ENCODE assay signal across 19 cellular contexts in genomic region chr10:24869354-24870016, GRCh38.
DNase-seq lines count a peak whose midpoint lies in the region; ATAC-seq and TF ChIP-seq lines count a peak whose summit lies in the region.
"Had no signal": no experiment of that assay in that cellular context is flagged by ENCODE, and none has a peak within 500 bp of the region (broad histone marks: within the 10 kb centered on the region; RNA-seq: fewer than 3 reads in every experiment).

No MANE protein-coding gene starts in this region.

- no peaks in the 10 kb centered on the region for H3K9me3 ChIP-seq in HEK293 (ENCODE audit: control insufficient read depth, insufficient read depth, low read depth, low read length)
- H3K9me3 ChIP-seq: ascending aorta, ovary, right lobe of liver, upper lobe of left lung had no signal

- no peak overlapping the region for H2AFZ ChIP-seq in ACC112 (ENCODE audit: low read length, unreplicated experiment)

- H3K4me1 ChIP-seq in ACC112 (ENCODE audit: control insufficient read depth, insufficient read depth, low read length, unreplicated experiment) (peaks cover 56% of the 10 kb centered on the region), HEK293 (ENCODE audit: control insufficient read depth, insufficient read depth, low read length) (peaks cover 4% of the 10 kb centered on the region)
- H3K4me1 ChIP-seq: right lobe of liver had no signal

- DNase-seq in fibroblast of peridontal ligament (ENCODE audit: extremely low read depth) (peak; percentile 34), cortex of kidney (lab: John Stamatoyannopoulos, UW) (no peak)
- no peak for DNase-seq in activated naive CD4-positive, alpha-beta T cell treated with anti-CD3 and anti-CD28 coated beads, Interleukin-2, amount 50 U/mL, for 16 hours
- DNase-seq: activated CD4-positive, alpha-beta memory T cell treated with anti-CD3 and anti-CD28 coated beads for 36 hours; activated naive CD4-positive, alpha-beta T cell treated with anti-CD3 and anti-CD28 coated beads for 36 hours; erythroblast; NCI-H1048; ovary; right lobe of liver; stimulated activated naive CD8-positive, alpha-beta T cell treated with anti-CD3 and anti-CD28 coated beads, Interleukin-15, amount 100 ng/mL, for 72 hours; SW 1271; upper lobe of left lung had no signal

- no peaks in the 10 kb centered on the region for H3K79me2 ChIP-seq in ACC112 (ENCODE audit: control insufficient read depth, insufficient read depth, low read length, unreplicated experiment)

- no peak for ATAC-seq in HG03196 (IDR thresholded peaks at IDR 0.05; ENCODE audit: unreplicated experiment)
- ATAC-seq in HG02678 (IDR thresholded peaks at IDR 0.05; ENCODE audit: unreplicated experiment): no peak
- ATAC-seq: right lobe of liver; stimulated activated naive CD8-positive, alpha-beta T cell treated with anti-CD3 and anti-CD28 coated beads, Interleukin-15, amount 100 ng/mL, for 72 hours had no signal

- H3K27ac ChIP-seq in ACC112 (ENCODE audit: low read depth, low read length) (peak overlapping the region; percentile 18; the same call in 1 of the 2 replicates), HEK293 (ENCODE audit: extremely low read depth, low read depth, low read length) (no peak overlapping the region), VCaP (peak overlapping the region; percentile 5; the same call in 1 of the 2 replicates)
- H3K27ac ChIP-seq: ascending aorta, HL-60, ovary, right lobe of liver, upper lobe of left lung had no signal

- CTCF ChIA-PET in HEK293 (lab: Yijun Ruan, JAX): no interaction called here

- TF ChIP-seq CTCF in HEK293 (tag by site-specific recombination; IDR thresholded peaks at IDR 0.05): no peak
- no peak for TF ChIP-seq CTCF in VCaP (conservative IDR thresholded peaks at IDR 0.05)

- H3K4me3 ChIP-seq in ACC112 (ENCODE audit: low read depth, low read length) (no peak overlapping the region), HEK293 (ENCODE audit: low read depth, low read length) (no peak overlapping the region)
- H3K4me3 ChIP-seq: ascending aorta, ovary, right lobe of liver, upper lobe of left lung had no signal

- no peaks in the 10 kb centered on the region for H3K27me3 ChIP-seq in ACC112 (ENCODE audit: insufficient read depth, low read length)
- H3K27me3 ChIP-seq: ascending aorta, ovary, right lobe of liver, upper lobe of left lung had no signal

- POLR2A ChIA-PET in HEK293 (lab: Yijun Ruan, JAX): no interaction called here

- H3K36me3 ChIP-seq in ACC112 (ENCODE audit: insufficient read depth, low read length) (no peaks in the 10 kb centered on the region), HEK293 (ENCODE audit: control insufficient read depth in 2 of 2, insufficient read depth in 1 of 2, low read length in 2 of 2) (no peaks in the 10 kb centered on the region)
- H3K36me3 ChIP-seq: ascending aorta, ovary, right lobe of liver, upper lobe of left lung had no signal

TF ChIP-seq in HEK293, 187 proteins besides CTCF, POLR2A, EP300 and RAD21:
- TF ChIP-seq KLF1 (tag by site-specific recombination; IDR thresholded peaks at IDR 0.05): peak; percentile 94
- no peak for TF ChIP-seq SALL2 (tag by site-specific recombination; IDR thresholded peaks at IDR 0.05; ENCODE audit: borderline replicate concordance)
TF ChIP-seq in HEK293: peak in this region for 1.
